Comparison of ENCODE assay signal across 8 cellular contexts in the genomic region with DNA sequence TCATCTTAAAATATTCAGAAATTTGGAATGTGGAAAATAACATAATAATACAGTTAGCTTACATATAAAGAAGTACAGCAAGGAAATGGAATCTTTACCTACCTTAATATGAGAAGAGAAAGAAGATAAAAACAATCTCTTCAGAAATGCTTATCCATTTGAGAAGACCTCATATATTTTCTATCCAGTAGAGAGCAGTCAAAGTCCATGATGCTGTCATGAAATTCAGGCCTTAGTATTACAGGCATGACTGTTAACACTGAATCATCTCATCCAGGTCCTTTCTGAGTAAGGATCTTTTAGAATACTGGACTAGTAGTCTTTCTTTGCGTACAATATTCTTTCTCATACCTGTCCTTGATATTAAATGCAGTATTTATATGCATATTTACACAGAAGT.
DNase-seq lines count a peak whose midpoint lies in the region; ATAC-seq and TF ChIP-seq lines count a peak whose summit lies in the region.

No MANE protein-coding gene starts in this region.

- no peak overlapping the region for H3K27ac ChIP-seq in mammary epithelial cell (ENCODE audit: insufficient read depth, low read depth, low read length)

- no TSS peak for BruUV-seq in mammary epithelial cell (replicated peaks; lab: Mats Ljungman, UMichigan)

- intact Hi-C loops in mammary epithelial cell (cut with micrococcal nuclease): loop anchor here (1.0 to 5.0 kb wide), 7 partner anchors 165 to 797 kb away; partner anchors contain the start of gene COL12A1

- dilution Hi-C loops in mammary epithelial cell (cut with HindIII; ENCODE audit: low sequenced_read_pairs): no loop called here

- no peaks in the 10 kb centered on the region for H3K9me3 ChIP-seq in mammary epithelial cell (replicated peaks; ENCODE audit: insufficient read depth, low read length)

- H3K36me3 ChIP-seq in mammary epithelial cell (ENCODE audit: insufficient read depth, low read length): no peaks in the 10 kb centered on the region

- H3K79me2 ChIP-seq in mammary epithelial cell (ENCODE audit: insufficient read depth, low read length): no peaks in the 10 kb centered on the region

- H3K27me3 ChIP-seq in mammary epithelial cell (ENCODE audit: insufficient read depth, low read length): no peaks in the 10 kb centered on the region

- no peaks in the 10 kb centered on the region for H4K20me1 ChIP-seq in mammary epithelial cell (ENCODE audit: insufficient read depth, low read length)

- TF ChIP-seq CTCF in AG10803 (conservative IDR thresholded peaks at IDR 0.05; ENCODE audit: low read length) (peak; percentile 77), mammary epithelial cell (conservative IDR thresholded peaks at IDR 0.05 in 1 of 2, IDR thresholded peaks at IDR 0.05 in 1 of 2; ENCODE audit: extremely low read depth in 1 of 2, insufficient read depth in 1 of 2, low read depth in 1 of 2, low read length in 2 of 2) (peak; percentile 29 to 70), neural crest cell (conservative IDR thresholded peaks at IDR 0.05) (peak; percentile 67)

- H3K4me3 ChIP-seq in AG10803 (ENCODE audit: low read length) (no peak overlapping the region), mammary epithelial cell (replicated peaks in 1 of 3; ENCODE audit: insufficient read depth in 1 of 3, low read depth in 2 of 3, low read length in 3 of 3) (no peak overlapping the region)

- no peaks in the 10 kb centered on the region for H3K27me3 Mint-ChIP-seq in neural crest cell (ENCODE audit: low read depth)
- no peaks in the 10 kb centered on the region for H3K27me3 Mint-ChIP-seq in activated naive CD4-positive, alpha-beta T cell treated with anti-CD3 and anti-CD28 coated beads, Interleukin-2, amount 10 ng/mL, durations not matched to agents 7 days and 5 days

- H3K4me1 ChIP-seq in mammary epithelial cell (ENCODE audit: insufficient read depth, low read length): no peaks in the 10 kb centered on the region

- no peak overlapping the region for H3K4me3 Mint-ChIP-seq in neural crest cell
- no peak overlapping the region for H3K4me3 Mint-ChIP-seq in activated naive CD4-positive, alpha-beta T cell treated with anti-CD3 and anti-CD28 coated beads, Interleukin-2, amount 10 ng/mL, durations not matched to agents 7 days and 5 days

- WGBS in mammary epithelial cell (ENCODE audit: low coverage, missing lambda C conversion rate): 0% methylated on average over 1 of the region's 1 CpG

- peaks cover 21% of the 10 kb centered on the region for H3K4me1 Mint-ChIP-seq in neural crest cell
- H3K4me1 Mint-ChIP-seq in activated naive CD4-positive, alpha-beta T cell treated with anti-CD3 and anti-CD28 coated beads, Interleukin-2, amount 10 ng/mL, durations not matched to agents 7 days and 5 days: no peaks in the 10 kb centered on the region

- no peak overlapping the region for H3K4me2 ChIP-seq in mammary epithelial cell (ENCODE audit: insufficient read depth, low read depth, low read length)

- peaks cover 2% of the 10 kb centered on the region for H3K9me3 Mint-ChIP-seq in neural crest cell
- H3K9me3 Mint-ChIP-seq in activated naive CD4-positive, alpha-beta T cell treated with anti-CD3 and anti-CD28 coated beads, Interleukin-2, amount 10 ng/mL, durations not matched to agents 7 days and 5 days: peaks cover 2% of the 10 kb centered on the region

- DNase-seq in AG10803 (ENCODE audit: low read depth) (peak; percentile 81), mammary epithelial cell (peak; percentile 49), neural crest cell (ENCODE audit: low read depth, low spot score) (no peak), NCI-H2029 treated with DMSO at 0.1 percent for 48 hours (lab: John Stamatoyannopoulos, UW) (no peak), NCI-H2107 treated with DMSO at 0.1 percent for 48 hours (lab: John Stamatoyannopoulos, UW; ENCODE audit: unreplicated experiment) (no peak)
- no peak for DNase-seq in activated naive CD4-positive, alpha-beta T cell treated with anti-CD3 and anti-CD28 coated beads, Interleukin-2, amount 10 ng/mL, durations not matched to agents 7 days and 5 days

- peak; percentile 63 for ATAC-seq in GM19324 (IDR thresholded peaks at IDR 0.05; ENCODE audit: low FRiP score, unreplicated experiment)
- ATAC-seq in HG03558 (IDR thresholded peaks at IDR 0.05; ENCODE audit: extremely low read depth, unreplicated experiment): peak; percentile 60

- CTCF ChIA-PET in mammary epithelial cell (lab: Charles Lee; ENCODE audit: low non-redundant PET): no interaction called here
- CTCF ChIA-PET in activated naive CD4-positive, alpha-beta T cell treated with anti-CD3 and anti-CD28 coated beads, Interleukin-2, amount 10 ng/mL, durations not matched to agents 7 days and 5 days (lab: Charles Lee): no interaction called here

- H3K27ac Mint-ChIP-seq in neural crest cell (ENCODE audit: unreplicated experiment): no peak overlapping the region
- H3K27ac Mint-ChIP-seq in activated naive CD4-positive, alpha-beta T cell treated with anti-CD3 and anti-CD28 coated beads, Interleukin-2, amount 10 ng/mL, durations not matched to agents 7 days and 5 days: no peak overlapping the region

- H3K9ac ChIP-seq in mammary epithelial cell (ENCODE audit: insufficient read depth, low read length): no peak overlapping the region

- in situ Hi-C loops in mammary epithelial cell (cut with MboI; ENCODE audit: low sequenced_read_pairs in 2 of 2): loop anchor here (5.0 to 25.0 kb wide), 3 partner anchors 353 to 803 kb away; partner anchors contain the start of gene COL12A1 (in 1 of the 2)

- H3K36me3 Mint-ChIP-seq in neural crest cell (ENCODE audit: low read depth): peaks cover 3% of the 10 kb centered on the region
- H3K36me3 Mint-ChIP-seq in activated naive CD4-positive, alpha-beta T cell treated with anti-CD3 and anti-CD28 coated beads, Interleukin-2, amount 10 ng/mL, durations not matched to agents 7 days and 5 days: no peaks in the 10 kb centered on the region

- H2AFZ ChIP-seq in mammary epithelial cell (ENCODE audit: low read depth, low read length): no peak overlapping the region

Comparison
In these comparisons a context has a peak if more than half of its experiments do, and no peak if none do; other contexts are left out.
1. DNase-seq: peak in AG10803 (single experiment) and mammary epithelial cell (single experiment); none in neural crest cell (single experiment), NCI-H2029 treated with DMSO at 0.1 percent for 48 hours (single experiment), NCI-H2107 treated with DMSO at 0.1 percent for 48 hours (single experiment) and activated naive CD4-positive, alpha-beta T cell treated with anti-CD3 and anti-CD28 coated beads, Interleukin-2, amount 10 ng/mL, durations not matched to agents 7 days and 5 days (single experiment).
2. Peak in every context shown above with its lines, with median percentiles within 50 percentile points of each other: CTCF ChIP-seq.